9 cellular contexts compared by ENCODE assay signal in genomic region chr6:117188627-117189201, GRCh38.
A peak's percentile ranks its signal among the peaks of the same experiment; 100 is the strongest.
DNase-seq lines count a peak whose midpoint lies in the region; ATAC-seq, FAIRE-seq and TF ChIP-seq lines count a peak whose summit lies in the region.
"Had no signal": no experiment of that assay in that cellular context is flagged by ENCODE, and none has a peak within 500 bp of the region (broad histone marks: within the 10 kb centered on the region; RNA-seq: fewer than 3 reads in every experiment).

No MANE protein-coding gene starts in this region.

- H3K9me1 ChIP-seq in keratinocyte (ENCODE audit: control insufficient read depth, extremely low read depth, insufficient read depth, low read length) = no peaks in the 10 kb centered on the region

- H3K4me2 ChIP-seq in keratinocyte (ENCODE audit: control insufficient read depth, extremely low read depth, insufficient read depth, low read depth, low read length) = no peak overlapping the region

- no peak overlapping the region for H3K9ac ChIP-seq in keratinocyte (ENCODE audit: control insufficient read depth, extremely low read depth, insufficient read depth, low read length)

- FAIRE-seq in keratinocyte (lab: Jason Lieb, UNC) = no peak

- no peaks in the 10 kb centered on the region for H4K20me1 ChIP-seq in keratinocyte (ENCODE audit: control insufficient read depth, extremely low read depth, insufficient read depth, low read length)

- TF ChIP-seq CTCF in BE2C (IDR thresholded peaks at IDR 0.05; ENCODE audit: low read depth, low read length) (peak; percentile 39), keratinocyte (optimal IDR thresholded peaks at IDR 0.05 in 1 of 3, IDR thresholded peaks at IDR 0.05 in 1 of 3, conservative IDR thresholded peaks at IDR 0.05 in 1 of 3; ENCODE audit: extremely low read depth in 1 of 3, insufficient read depth in 2 of 3, low read length in 3 of 3) (peak in 2 of 3 experiments; percentile 41 to 53)

- H3K9me3 ChIP-seq in BE2C (no peaks in the 10 kb centered on the region), keratinocyte (ENCODE audit: control insufficient read depth, low read depth, low read length) (peaks cover 2% of the 10 kb centered on the region)
- H3K9me3 ChIP-seq in effector memory CD4-positive, alpha-beta T cell (ENCODE audit: control insufficient read depth, low read length) = no peaks in the 10 kb centered on the region

- dilution Hi-C loops in keratinocyte (cut with MboI; ENCODE audit: extremely low pct_ligation_motif_present, low sequenced_read_pairs) = no loop called here

- H2AFZ ChIP-seq in keratinocyte (ENCODE audit: control insufficient read depth, low read length) = no peak overlapping the region

- no peak overlapping the region for H3K27ac ChIP-seq in keratinocyte (ENCODE audit: control insufficient read depth, insufficient read depth, low read length)
- H3K27ac ChIP-seq in effector memory CD4-positive, alpha-beta T cell (ENCODE audit: insufficient read depth, low read length, poor library complexity, severe bottlenecking) = no peak overlapping the region

- DNase-seq in BE2C (no peak), RPMI8226 (peak; percentile 13), keratinocyte (ENCODE audit: low read depth, low spot score) (no peak), OCI-M2 (lab: John Stamatoyannopoulos, UW; ENCODE audit: unreplicated experiment) (no peak), kidney glomerular epithelial cell (lab: John Stamatoyannopoulos, UW) (no peak)
- DNase-seq in effector memory CD4-positive, alpha-beta T cell = no peak
- DNase-seq in stimulated activated naive CD4-positive, alpha-beta T cell treated with Interleukin-2 at 50 U/mL for 16 hours (lab: John Stamatoyannopoulos, UW) = no peak
- DNase-seq: activated CD4-positive, alpha-beta memory T cell treated with anti-CD3 and anti-CD28 coated beads for 36 hours had no signal

- H3K27me3 ChIP-seq in BE2C (no peaks in the 10 kb centered on the region), keratinocyte (ENCODE audit: control insufficient read depth, extremely low read depth, insufficient read depth, low read length) (no peaks in the 10 kb centered on the region)
- no peaks in the 10 kb centered on the region for H3K27me3 ChIP-seq in effector memory CD4-positive, alpha-beta T cell (replicated peaks; ENCODE audit: control insufficient read depth, insufficient read depth, low read length, poor library complexity, severe bottlenecking)

- H3K79me2 ChIP-seq in keratinocyte (ENCODE audit: control insufficient read depth, insufficient read depth, low read length) = no peaks in the 10 kb centered on the region

- H3K4me3 ChIP-seq in BE2C (ENCODE audit: low read depth, low read length) = no peak overlapping the region
- no peak overlapping the region for H3K4me3 ChIP-seq in keratinocyte (ENCODE audit: control insufficient read depth in 2 of 3, extremely low read depth in 1 of 3, insufficient read depth in 2 of 3, low read depth in 1 of 3, low read length in 3 of 3)
- no peak overlapping the region for H3K4me3 ChIP-seq in effector memory CD4-positive, alpha-beta T cell (ENCODE audit: insufficient read depth, low read depth, low read length, poor library complexity, severe bottlenecking)

- H3K36me3 ChIP-seq in BE2C (no peaks in the 10 kb centered on the region), keratinocyte (ENCODE audit: control insufficient read depth in 2 of 2, extremely low read depth in 1 of 2, insufficient read depth in 2 of 2, low read length in 2 of 2) (no peaks in the 10 kb centered on the region)
- H3K36me3 ChIP-seq in effector memory CD4-positive, alpha-beta T cell (ENCODE audit: control insufficient read depth, insufficient read depth, low read length) = no peaks in the 10 kb centered on the region

- H3K4me1 ChIP-seq in BE2C = no peaks in the 10 kb centered on the region
- H3K4me1 ChIP-seq in keratinocyte (ENCODE audit: control insufficient read depth, extremely low read depth, insufficient read depth, low read length) = no peaks in the 10 kb centered on the region
- H3K4me1 ChIP-seq in effector memory CD4-positive, alpha-beta T cell (ENCODE audit: control insufficient read depth, insufficient read depth, low read length, poor library complexity, severe bottlenecking) = no peaks in the 10 kb centered on the region

- peak; percentile 54 for ATAC-seq in GM19351 (IDR thresholded peaks at IDR 0.05; ENCODE audit: unreplicated experiment)
